In genomic region chr6:35735452-35735851, GRCh38 we compare ENCODE assay signal across 1 cellular context.
TF ChIP-seq lines count a peak whose summit lies in the region.

No MANE protein-coding gene starts in this region.

TF ChIP-seq in IMR-90, 13 proteins besides CTCF, POLR2A, EP300 and RAD21:
- TF ChIP-seq USF2 (IDR thresholded peaks at IDR 0.05; ENCODE audit: low read depth, low read length) = no peak
- TF ChIP-seq ELK1 (IDR thresholded peaks at IDR 0.05; ENCODE audit: borderline replicate concordance, low read depth, low read length) = no peak
- no peak for TF ChIP-seq SMC3 (IDR thresholded peaks at IDR 0.05; ENCODE audit: low read depth, low read length)
- no peak for TF ChIP-seq CEBPB (IDR thresholded peaks at IDR 0.05; ENCODE audit: low read depth, low read length)
- no peak for TF ChIP-seq MAFK (IDR thresholded peaks at IDR 0.05; ENCODE audit: low read depth, low read length)
- TF ChIP-seq RCOR1 (IDR thresholded peaks at IDR 0.05; ENCODE audit: insufficient replicate concordance, low read length) = no peak
- TF ChIP-seq BHLHE40 (IDR thresholded peaks at IDR 0.05; ENCODE audit: low read depth, low read length) = no peak
- TF ChIP-seq MXI1 (IDR thresholded peaks at IDR 0.05; ENCODE audit: borderline replicate concordance, low read depth, low read length) = no peak
- no peak for TF ChIP-seq CHD1 (IDR thresholded peaks at IDR 0.05; ENCODE audit: low read depth, low read length)
- no peak for TF ChIP-seq NFE2L2 (IDR thresholded peaks at IDR 0.05; ENCODE audit: low read depth, low read length)
- no peak for TF ChIP-seq RFX5 (IDR thresholded peaks at IDR 0.05; ENCODE audit: low read depth, low read length)
- TF ChIP-seq MAZ (IDR thresholded peaks at IDR 0.05; ENCODE audit: borderline replicate concordance, low read depth, low read length) = no peak
TF ChIP-seq in IMR-90: peak in this region for 0.
